In the genomic region with DNA sequence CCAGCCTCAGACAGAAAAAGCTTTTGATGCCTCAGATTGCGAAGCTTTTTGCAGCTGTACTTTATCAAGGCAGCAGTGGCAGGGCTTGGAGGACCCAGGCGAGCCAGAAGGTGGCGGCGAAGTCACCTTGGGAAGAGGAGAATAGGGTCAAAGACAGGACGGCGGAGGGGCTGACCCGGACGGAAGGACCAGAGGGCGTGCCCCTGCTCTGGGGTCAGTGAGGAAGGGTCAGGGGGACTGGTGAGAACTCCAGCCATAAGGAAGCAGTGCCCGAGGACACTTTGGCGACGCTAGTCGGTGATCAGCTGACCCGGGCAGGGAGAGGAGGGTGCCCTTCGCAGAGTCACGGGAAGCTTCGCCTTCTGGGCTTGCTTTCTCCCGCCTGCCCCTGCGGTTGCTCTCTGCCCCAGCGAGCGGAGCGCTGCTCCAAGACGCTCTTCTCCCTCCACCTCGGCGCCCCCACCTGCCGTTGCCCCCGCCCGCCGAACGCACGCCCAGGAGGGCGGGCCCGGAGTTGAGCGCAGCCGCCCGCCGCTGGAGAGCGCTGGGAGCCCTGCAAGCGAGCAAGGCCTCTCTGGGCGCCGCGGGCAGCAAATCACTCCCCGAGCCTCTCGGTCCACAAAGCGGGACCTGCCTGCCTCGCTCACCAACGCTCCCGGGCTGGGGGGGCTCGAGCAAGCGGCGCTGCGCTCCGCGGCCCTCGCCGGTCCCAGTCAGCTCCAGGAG, we compare ENCODE assay signal across 9 cellular contexts. TPM values are rescaled to one million over a fixed set of nuclear protein-coding genes. Genes with fewer than 3 reads are reported as not detected.
DNase-seq lines count a peak whose midpoint lies in the region; ATAC-seq and TF ChIP-seq lines count a peak whose summit lies in the region.
"Had no signal": no experiment of that assay in that cellular context is flagged by ENCODE, and none has a peak within 500 bp of the region (broad histone marks: within the 10 kb centered on the region; RNA-seq: fewer than 3 reads in every experiment).

No MANE protein-coding gene starts in this region.

- no peaks in the 10 kb centered on the region for H3K9me3 ChIP-seq in DND-41 (ENCODE audit: insufficient read depth, low read length, severe bottlenecking)
- no peaks in the 10 kb centered on the region for H3K9me3 ChIP-seq in skeletal muscle satellite cell (replicated peaks; ENCODE audit: low read length)
- H3K9me3 ChIP-seq: neutrophil had no signal

- H3K27ac ChIP-seq in DND-41 (ENCODE audit: low read length) = no peak overlapping the region
- H3K27ac ChIP-seq: neutrophil had no signal

- no peak; the same call in 2 of the 3 replicates for ATAC-seq in DND-41 (ENCODE audit: insufficient read depth, low read depth)

- H3K9ac ChIP-seq in DND-41 (ENCODE audit: low read depth, low read length) = no peak overlapping the region
- H3K9ac ChIP-seq in skeletal muscle satellite cell (ENCODE audit: low read depth, low read length) = peak overlapping the region; percentile 63

- DNase-seq in DND-41 = peak; percentile 5
- peak; percentile 3 for DNase-seq in NB4 (ENCODE audit: low read depth)
- peak in 50 of 56 donors; percentile 1 to 80 (median 42) for DNase-seq in amygdala (lab: John Stamatoyannopoulos, UW)
- no peak for DNase-seq in T-helper 1 cell
- DNase-seq in NOMO-1 treated with dmso at 0.1 percent for 144 hours (lab: John Stamatoyannopoulos, UW; ENCODE audit: unreplicated experiment) = no peak
- no peak for DNase-seq in epidermal melanocyte (ENCODE audit: insufficient read length, low spot score)

- H3K4me3 ChIP-seq in DND-41 (ENCODE audit: low read depth in 1 of 2, low read length in 2 of 2) (no peak overlapping the region), NB4 (ENCODE audit: low read depth, low read length) (no peak overlapping the region), iPS-11a (ENCODE audit: low read depth, low read length) (peak overlapping the region; percentile 80), skeletal muscle satellite cell (ENCODE audit: low read length) (peak overlapping the region; percentile 81)

- no peaks in the 10 kb centered on the region for H3K27me3 ChIP-seq in DND-41 (ENCODE audit: insufficient read depth, low read length, poor library complexity)
- peaks cover 27% of the 10 kb centered on the region for H3K27me3 ChIP-seq in skeletal muscle satellite cell (ENCODE audit: control insufficient read depth, insufficient read depth, low read length)

- H3K36me3 ChIP-seq in DND-41 (ENCODE audit: insufficient read depth, low read length) (no peaks in the 10 kb centered on the region), skeletal muscle satellite cell (ENCODE audit: insufficient read depth, low read length) (no peaks in the 10 kb centered on the region)
- H3K36me3 ChIP-seq: neutrophil had no signal

- no peaks in the 10 kb centered on the region for H4K20me1 ChIP-seq in DND-41 (ENCODE audit: insufficient read depth, low read length)

- no peak overlapping the region for H2AFZ ChIP-seq in DND-41 (ENCODE audit: low read depth, low read length)

- no peak for TF ChIP-seq POLR2A in NB4 (IDR thresholded peaks at IDR 0.05; ENCODE audit: extremely low read depth, insufficient read length)

- H3K4me2 ChIP-seq in DND-41 (ENCODE audit: insufficient read depth, low read length) (no peak overlapping the region), skeletal muscle satellite cell (ENCODE audit: low read length) (peak overlapping the region; percentile 92)

- TF ChIP-seq CTCF in DND-41 (IDR thresholded peaks at IDR 0.05; ENCODE audit: borderline replicate concordance, extremely low read depth, low read length, poor library complexity, severe bottlenecking) = peak; percentile 30
- TF ChIP-seq CTCF in NB4 (IDR thresholded peaks at IDR 0.05; ENCODE audit: low read depth, low read length) = no peak

- H3K4me1 ChIP-seq in DND-41 (ENCODE audit: insufficient read depth, low read length) (no peaks in the 10 kb centered on the region), skeletal muscle satellite cell (ENCODE audit: control insufficient read depth, insufficient read depth, low read length) (peaks cover 12% of the 10 kb centered on the region)

- H3K79me2 ChIP-seq in DND-41 (ENCODE audit: insufficient read depth, low read length) = no peaks in the 10 kb centered on the region

RNA-seq across cellular contexts. Expression of gene CADPS, which starts 1.4 kb away (rescaled TPM):
- under 0.01 and 0.22 TPM in 2 replicates for total RNA-seq in skeletal muscle satellite cell (2012; rRNA removed)

Comparison
In these comparisons a context has a peak if more than half of its experiments do, and no peak if none do; other contexts are left out.
1. DNase-seq: peak in DND-41 (single experiment), NB4 (single experiment) and amygdala (50 of 56); none in T-helper 1 cell (0 of 5), NOMO-1 treated with dmso at 0.1 percent for 144 hours (single experiment) and epidermal melanocyte (single experiment).
2. H3K4me3 ChIP-seq: peak in iPS-11a (single experiment) and skeletal muscle satellite cell (single experiment); none in DND-41 (0 of 2) and NB4 (single experiment).